ENCODE assay signal across 32 cellular contexts in genomic region chr11:11780843-11781242, GRCh38.
A peak's percentile ranks its signal among the peaks of the same experiment; 100 is the strongest.
DNase-seq lines count a peak whose midpoint lies in the region; ATAC-seq, FAIRE-seq and TF ChIP-seq lines count a peak whose summit lies in the region.
"Had no signal": no experiment of that assay in that cellular context is flagged by ENCODE, and none has a peak within 500 bp of the region (broad histone marks: within the 10 kb centered on the region; RNA-seq: fewer than 3 reads in every experiment).

No MANE protein-coding gene starts in this region.

- H3K4me1 ChIP-seq in osteoblast (ENCODE audit: insufficient read depth, low read length), result no peaks in the 10 kb centered on the region
- H3K4me1 ChIP-seq: SJSA1, uterus had no signal

- no peaks in the 10 kb centered on the region for H3K9me3 ChIP-seq in osteoblast (ENCODE audit: low read depth, low read length)
- H3K9me3 ChIP-seq: MG63, SJSA1, spleen, thoracic aorta, uterus had no signal

- no peak overlapping the region for H3K27ac ChIP-seq in osteoblast (ENCODE audit: low read depth, low read length)
- H3K27ac ChIP-seq: brain microvascular endothelial cell, SJSA1, spleen, thoracic aorta, uterus had no signal

- H3K4me2 ChIP-seq in osteoblast (ENCODE audit: insufficient read depth, low read length), result no peak overlapping the region

- H3K27me3 ChIP-seq in bronchial epithelial cell (ENCODE audit: control insufficient read depth, insufficient read depth, low read length) (peaks cover 7% of the 10 kb centered on the region), osteoblast (ENCODE audit: insufficient read depth, low read length) (peaks cover 49% of the 10 kb centered on the region)
- H3K27me3 ChIP-seq: uterus had no signal

- TF ChIP-seq CTCF in bronchial epithelial cell (IDR thresholded peaks at IDR 0.05; ENCODE audit: insufficient read depth, low read length, severe bottlenecking) (no peak), osteoblast (IDR thresholded peaks at IDR 0.05; ENCODE audit: extremely low read depth, low read depth, low read length) (no peak)

- H3K79me2 ChIP-seq in osteoblast (ENCODE audit: insufficient read depth, low read length), result no peaks in the 10 kb centered on the region

- DNase-seq in NCI-H2081 (lab: John Stamatoyannopoulos, UW), result peak; percentile 65
- no peak for DNase-seq in NCI-H2081 treated with DMSO at 0.1 percent for 48 hours (lab: John Stamatoyannopoulos, UW)
- DNase-seq in NCI-H2029 (lab: John Stamatoyannopoulos, UW), result peak; percentile 86
- peak; percentile 68 for DNase-seq in NCI-H510A (lab: John Stamatoyannopoulos, UW)
- no peak for DNase-seq in bronchial epithelial cell (ENCODE audit: low read depth)
- DNase-seq in effector CD8-positive, alpha-beta T cell (lab: John Stamatoyannopoulos, UW), result no peak
- DNase-seq in osteoblast (ENCODE audit: insufficient read length, low spot score, missing footprints), result no peak
- DNase-seq: 8988T; activated CD4-positive, alpha-beta T cell treated with anti-CD3 and anti-CD28 coated beads, Interleukin-2, amount 50 U/mL, for 1 hour; activated CD4-positive, CD25-positive, alpha-beta regulatory T cell; activated effector memory CD4-positive, alpha-beta T cell treated with Interleukin-2 at 50 U/mL for 16 hours; activated T-cell treated with anti-CD3 and anti-CD28 coated beads, Interleukin-2, amount 50 U/mL, for 1 hour; amygdala; brain microvascular endothelial cell; C1 segment of cervical spinal cord; H7; MG63; NCI-H1436; NCI-H82; posterior cingulate gyrus; right cardiac atrium; spleen; stimulated activated CD4-positive, alpha-beta T cell treated with anti-CD3 and anti-CD28 coated beads, Interleukin-2, amount 100 ng/mL, for 24 hours; stimulated activated CD8-positive, alpha-beta memory T cell treated with anti-CD3 and anti-CD28 coated beads, Interleukin-4, amount 100 ng/mL, for 48 hours; T-cell; uterus had no signal

- no peaks in the 10 kb centered on the region for H3K36me3 ChIP-seq in bronchial epithelial cell (ENCODE audit: control insufficient read depth, insufficient read depth, low read length)
- no peaks in the 10 kb centered on the region for H3K36me3 ChIP-seq in osteoblast (ENCODE audit: insufficient read depth, low read length)
- H3K36me3 ChIP-seq: brain microvascular endothelial cell, MG63, SJSA1, spleen, thoracic aorta, uterus had no signal

- ATAC-seq in GM18511 (IDR thresholded peaks at IDR 0.05; ENCODE audit: unreplicated experiment), result no peak
- ATAC-seq: activated naive CD4-positive, alpha-beta T cell treated with anti-CD3 and anti-CD28 coated beads, Interleukin-2, amount 50 U/mL, for 72 hours; K562; right cardiac atrium; T-cell had no signal

- no peak overlapping the region for H2AFZ ChIP-seq in osteoblast (ENCODE audit: low read length)

- peak; percentile 58 for FAIRE-seq in bronchial epithelial cell (lab: Jason Lieb, UNC)
- FAIRE-seq: frontal cortex, K562 had no signal

- H3K4me3 ChIP-seq in bronchial epithelial cell (ENCODE audit: low read depth, low read length) (no peak overlapping the region), osteoblast (ENCODE audit: insufficient read depth, low read length) (no peak overlapping the region)
- H3K4me3 ChIP-seq: K562, MG63, SJSA1, spleen, thoracic aorta, uterus had no signal

- no peaks in the 10 kb centered on the region for H4K20me1 ChIP-seq in osteoblast (ENCODE audit: insufficient read depth, low read length)

Comparison
In these comparisons a context has a peak if more than half of its experiments do, and no peak if none do; other contexts are left out.
1. DNase-seq: peak in NCI-H2081 (2 of 2), NCI-H2029 (single experiment) and NCI-H510A (single experiment); none in NCI-H2081 treated with DMSO at 0.1 percent for 48 hours (single experiment), bronchial epithelial cell (single experiment), effector CD8-positive, alpha-beta T cell (single experiment) and osteoblast (single experiment).